8 cellular contexts compared by ENCODE assay signal in the genomic region with DNA sequence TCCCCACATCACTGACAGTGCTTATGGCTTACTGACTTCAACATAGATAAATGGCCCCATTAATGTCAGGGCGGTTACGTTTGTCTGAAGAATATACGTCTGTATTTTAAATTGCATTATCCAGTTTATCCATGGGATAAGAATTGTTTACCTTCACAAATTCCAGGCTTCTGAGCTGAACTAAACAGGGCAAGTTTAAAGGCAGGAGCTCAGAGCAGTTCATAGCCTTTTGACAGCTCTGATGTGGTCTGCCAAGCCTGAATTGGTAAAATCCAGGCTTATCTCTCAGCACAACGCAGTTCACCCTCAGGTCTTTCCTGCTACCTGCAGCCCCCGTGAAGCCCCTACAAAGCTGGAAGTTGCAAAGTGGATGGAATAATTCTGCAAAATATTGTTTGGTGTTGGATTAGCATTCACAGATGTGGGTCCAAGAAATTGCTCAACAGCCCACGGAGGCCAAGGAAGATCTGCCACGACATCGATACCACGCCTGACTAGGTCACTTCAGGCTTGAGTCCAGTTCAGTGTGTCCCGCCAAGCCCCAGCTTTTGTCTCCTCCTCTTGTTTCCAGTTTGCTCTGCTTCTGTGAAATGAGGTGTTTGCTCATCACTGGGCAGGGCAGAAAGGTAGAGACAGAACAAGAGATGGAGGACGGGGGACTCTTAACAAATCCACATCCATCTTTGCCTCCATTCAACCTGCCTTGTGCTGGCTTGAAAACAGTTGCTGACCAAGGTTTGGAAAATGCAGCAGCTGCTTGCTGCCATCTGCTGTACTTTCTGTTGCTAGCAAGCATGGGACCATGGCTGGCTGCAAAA.
DNase-seq lines count a peak whose midpoint lies in the region; ATAC-seq and TF ChIP-seq lines count a peak whose summit lies in the region.

No MANE protein-coding gene starts in this region.

- H3K4me1 Mint-ChIP-seq in effector memory CD8-positive, alpha-beta T cell (ENCODE audit: low read depth in 2 of 2) = peaks cover 0 to 3% of the 10 kb centered on the region in 2 donors
- H3K4me1 Mint-ChIP-seq in nephron = peaks cover 25% of the 10 kb centered on the region

- peaks cover 0 to 1% of the 10 kb centered on the region in 2 donors for H3K9me3 Mint-ChIP-seq in effector memory CD8-positive, alpha-beta T cell
- no peaks in the 10 kb centered on the region for H3K9me3 Mint-ChIP-seq in nephron

- peak; percentile 33 for ATAC-seq in effector memory CD8-positive, alpha-beta T cell (replicated peaks)
- ATAC-seq in GM21360 (IDR thresholded peaks at IDR 0.05; ENCODE audit: unreplicated experiment) (no peak), GM21515 (IDR thresholded peaks at IDR 0.05; ENCODE audit: unreplicated experiment) (no peak)

- TF ChIP-seq CTCF in nephron (IDR thresholded peaks at IDR 0.05; ENCODE audit: unreplicated experiment in 3 of 3) = peak; percentile 62 to 78 (median 73)

- H3K27me3 Mint-ChIP-seq in effector memory CD8-positive, alpha-beta T cell = no peaks in the 10 kb centered on the region
- peaks cover 4% of the 10 kb centered on the region for H3K27me3 Mint-ChIP-seq in nephron (ENCODE audit: low read depth)

- no peak overlapping the region for H3K4me3 Mint-ChIP-seq in effector memory CD8-positive, alpha-beta T cell
- no peak overlapping the region for H3K4me3 Mint-ChIP-seq in nephron

- no peak overlapping the region for H3K27ac Mint-ChIP-seq in effector memory CD8-positive, alpha-beta T cell
- H3K27ac Mint-ChIP-seq in nephron = peak overlapping the region in 1 of 3 experiments; percentile 11

- DNase-seq in stimulated activated CD4-positive, alpha-beta T cell treated with anti-CD3 and anti-CD28 coated beads, Interleukin-4, amount 100 ng/mL, for 24 hours = peak; percentile 5
- no peak for DNase-seq in stimulated activated CD4-positive, alpha-beta T cell treated with anti-CD3 and anti-CD28 coated beads, Interleukin-12 subunit alpha, Interleukin-12 subunit beta, amount 100 ng/mL, for 4 hours
- peak; percentile 85 for DNase-seq in NCI-H82 treated with DMSO at 0.1 percent for 48 hours (lab: John Stamatoyannopoulos, UW; ENCODE audit: unreplicated experiment)
- no peak for DNase-seq in effector memory CD8-positive, alpha-beta T cell
- DNase-seq in activated CD8-positive, alpha-beta memory T cell treated with anti-CD3 and anti-CD28 coated beads, Interleukin-2, amount 50 U/mL, for 48 hours = no peak

- H3K36me3 Mint-ChIP-seq in effector memory CD8-positive, alpha-beta T cell (ENCODE audit: insufficient read depth) = no peaks in the 10 kb centered on the region
- no peaks in the 10 kb centered on the region for H3K36me3 Mint-ChIP-seq in nephron (ENCODE audit: low read depth)

Comparison
In these comparisons a context has a peak if more than half of its experiments do, and no peak if none do; other contexts are left out.
1. DNase-seq: peak in stimulated activated CD4-positive, alpha-beta T cell treated with anti-CD3 and anti-CD28 coated beads, Interleukin-4, amount 100 ng/mL, for 24 hours (single experiment) and NCI-H82 treated with DMSO at 0.1 percent for 48 hours (single experiment); none in stimulated activated CD4-positive, alpha-beta T cell treated with anti-CD3 and anti-CD28 coated beads, Interleukin-12 subunit alpha, Interleukin-12 subunit beta, amount 100 ng/mL, for 4 hours (single experiment), effector memory CD8-positive, alpha-beta T cell (0 of 3) and activated CD8-positive, alpha-beta memory T cell treated with anti-CD3 and anti-CD28 coated beads, Interleukin-2, amount 50 U/mL, for 48 hours (single experiment).